In genomic region chr9:137178939-137179630, GRCh38 we compare ENCODE assay signal across 1 cellular context.
TF ChIP-seq lines count a peak whose summit lies in the region.

No MANE protein-coding gene starts in this region.

TF ChIP-seq in K562, 482 proteins besides CTCF, POLR2A, EP300 and RAD21:
- no peak for TF ChIP-seq IFI16 (CRISPR knock-in tag; IDR thresholded peaks at IDR 0.05)
- TF ChIP-seq ZKSCAN8 (CRISPR knock-in tag; IDR thresholded peaks at IDR 0.05): no peak
- TF ChIP-seq, protein P1, sequence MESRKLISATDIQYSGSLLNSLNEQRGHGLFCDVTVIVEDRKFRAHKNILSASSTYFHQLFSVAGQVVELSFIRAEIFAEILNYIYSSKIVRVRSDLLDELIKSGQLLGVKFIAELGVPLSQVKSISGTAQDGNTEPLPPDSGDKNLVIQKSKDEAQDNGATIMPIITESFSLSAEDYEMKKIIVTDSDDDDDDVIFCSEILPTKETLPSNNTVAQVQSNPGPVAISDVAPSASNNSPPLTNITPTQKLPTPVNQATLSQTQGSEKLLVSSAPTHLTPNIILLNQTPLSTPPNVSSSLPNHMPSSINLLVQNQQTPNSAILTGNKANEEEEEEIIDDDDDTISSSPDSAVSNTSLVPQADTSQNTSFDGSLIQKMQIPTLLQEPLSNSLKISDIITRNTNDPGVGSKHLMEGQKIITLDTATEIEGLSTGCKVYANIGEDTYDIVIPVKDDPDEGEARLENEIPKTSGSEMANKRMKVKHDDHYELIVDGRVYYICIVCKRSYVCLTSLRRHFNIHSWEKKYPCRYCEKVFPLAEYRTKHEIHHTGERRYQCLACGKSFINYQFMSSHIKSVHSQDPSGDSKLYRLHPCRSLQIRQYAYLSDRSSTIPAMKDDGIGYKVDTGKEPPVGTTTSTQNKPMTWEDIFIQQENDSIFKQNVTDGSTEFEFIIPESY (CRISPR knock-in tag; IDR thresholded peaks at IDR 0.05): 0 out of 2 replicates have a peak, but pooled peaks have one; percentile 33
TF ChIP-seq in K562: peak in this region for 1.
